17 cellular contexts compared by ENCODE assay signal in genomic region chr10:130962240-130963051, GRCh38.
DNase-seq lines count a peak whose midpoint lies in the region; ATAC-seq and TF ChIP-seq lines count a peak whose summit lies in the region.
"Had no signal": no experiment of that assay in that cellular context is flagged by ENCODE, and none has a peak within 500 bp of the region (broad histone marks: within the 10 kb centered on the region; RNA-seq: fewer than 3 reads in every experiment).

No MANE protein-coding gene starts in this region.

- H2AFZ ChIP-seq in IMR-90 (replicated peaks; ENCODE audit: low read length, poor library complexity), result no peak overlapping the region
- H2AFZ ChIP-seq: GM23248 had no signal

- TF ChIP-seq RAD21 in IMR-90 (IDR thresholded peaks at IDR 0.05; ENCODE audit: low read length), result no peak

- WGBS in IMR-90 (ENCODE audit: extremely low coverage in 2 of 2, insufficient read length in 1 of 2), 2 experiments, result 48% methylated on average over 4 of the region's 19 CpGs; no CpG with 5 or more reads in 1 of the 2 experiments
- 91 to 92% methylated on average over 14 to 19 of the region's 19 CpGs for WGBS in endodermal cell (ENCODE audit: insufficient coverage in 1 of 2, insufficient read length in 1 of 2), 2 experiments
- WGBS in lung, 2 donors, result 83 to 85% methylated on average over 19 of the region's 19 CpGs

- no peaks in the 10 kb centered on the region for H3K27me3 Mint-ChIP-seq in endodermal cell (ENCODE audit: insufficient read depth)
- no peaks in the 10 kb centered on the region for H3K27me3 Mint-ChIP-seq in osteocyte (ENCODE audit: unreplicated experiment)
- H3K27me3 Mint-ChIP-seq: CD4-positive, alpha-beta memory T cell had no signal

- H3K4ac ChIP-seq in IMR-90 (ENCODE audit: low read depth, low read length), result no peak overlapping the region

- H3K4me1 Mint-ChIP-seq in endodermal cell, result no peaks in the 10 kb centered on the region
- H3K4me1 Mint-ChIP-seq in osteocyte (ENCODE audit: unreplicated experiment), result no peaks in the 10 kb centered on the region
- H3K4me1 Mint-ChIP-seq: CD4-positive, alpha-beta memory T cell had no signal

- H3K4me1 ChIP-seq in IMR-90 (ENCODE audit: control insufficient read depth, insufficient read depth, low read length) (no peaks in the 10 kb centered on the region), endodermal cell (ENCODE audit: control insufficient read depth, insufficient read depth, low read length) (no peaks in the 10 kb centered on the region), lung (ENCODE audit: control insufficient read depth in 2 of 2, insufficient read depth in 2 of 2, low read length in 2 of 2) (no peaks in the 10 kb centered on the region)

- no peak overlapping the region for H3K56ac ChIP-seq in IMR-90 (ENCODE audit: extremely low read depth, insufficient read depth, low read length)

- H3K27ac ChIP-seq in IMR-90 (ENCODE audit: insufficient read depth, low read length), result no peak overlapping the region
- no peak overlapping the region for H3K27ac ChIP-seq in endodermal cell (ENCODE audit: low read depth, low read length)
- H3K27ac ChIP-seq in lung (ENCODE audit: low read depth in 1 of 2, low read length in 1 of 2), result no peak overlapping the region
- H3K27ac ChIP-seq: GM23248 had no signal

- CTCF ChIA-PET in IMR-90 (lab: Yijun Ruan, JAX), result no interaction called here

- H2BK120ac ChIP-seq in IMR-90 (ENCODE audit: low read depth, low read length), result no peak overlapping the region

- H2AK5ac ChIP-seq in IMR-90 (ENCODE audit: low read depth, low read length), result no peak overlapping the region

- no peaks in the 10 kb centered on the region for H3K79me1 ChIP-seq in IMR-90 (ENCODE audit: low read depth in 1 of 2, low read length in 2 of 2)

- no peak overlapping the region for H4K5ac ChIP-seq in IMR-90 (ENCODE audit: low read depth, low read length)

- H3K23ac ChIP-seq in IMR-90 (ENCODE audit: low read depth, low read length), result no peak overlapping the region

- intact Hi-C loops in IMR-90 (cut with micrococcal nuclease), result no loop called here

- H3K4me3 ChIP-seq in IMR-90 (ENCODE audit: insufficient read depth, low read depth, low read length) (no peak overlapping the region), endodermal cell (ENCODE audit: low read length) (no peak overlapping the region), lung (no peak overlapping the region), MG63 (no peak overlapping the region)
- H3K4me3 ChIP-seq: GM23248 had no signal

- H3K9me3 Mint-ChIP-seq in endodermal cell, result no peaks in the 10 kb centered on the region
- peaks cover 57% of the 10 kb centered on the region for H3K9me3 Mint-ChIP-seq in osteocyte (ENCODE audit: unreplicated experiment)

- H3K18ac ChIP-seq in IMR-90 (ENCODE audit: low read depth, low read length), result no peak overlapping the region

- no peak for TF ChIP-seq CTCF in IMR-90 (conservative IDR thresholded peaks at IDR 0.05; ENCODE audit: low read depth, low read length)
- no peak for TF ChIP-seq CTCF in endodermal cell (conservative IDR thresholded peaks at IDR 0.05)
- TF ChIP-seq CTCF in lung (IDR thresholded peaks at IDR 0.05; ENCODE audit: control extremely low read depth, extremely low read depth), result no peak
- no peak for TF ChIP-seq CTCF in osteocyte (IDR thresholded peaks at IDR 0.05)

- no peak overlapping the region for H2BK15ac ChIP-seq in IMR-90 (ENCODE audit: low read depth, low read length)

- H4K91ac ChIP-seq in IMR-90 (ENCODE audit: insufficient read depth, low read depth, low read length), result no peak overlapping the region

- in situ Hi-C loops in IMR-90 (cut with MboI; ENCODE audit: low sequenced_read_pairs), result no loop called here

- no peak overlapping the region for H2BK5ac ChIP-seq in IMR-90 (ENCODE audit: low read depth, low read length, poor library complexity, severe bottlenecking)

- ATAC-seq in IMR-90 (ENCODE audit: low read depth), result no peak
- ATAC-seq in lung (ENCODE audit: insufficient read depth, low FRiP score), result no peak

- H4K8ac ChIP-seq in IMR-90 (ENCODE audit: low read depth in 2 of 2, low read length in 2 of 2), result no peak overlapping the region

- no peak for TF ChIP-seq POLR2A in IMR-90 (IDR thresholded peaks at IDR 0.05; ENCODE audit: low read depth, low read length)

- H3K14ac ChIP-seq in IMR-90 (replicated peaks; ENCODE audit: low read depth, low read length), result no peak overlapping the region

- no peaks in the 10 kb centered on the region for H4K20me1 ChIP-seq in IMR-90 (ENCODE audit: insufficient read depth, low read length)

- H3K9me3 ChIP-seq in IMR-90 (ENCODE audit: control insufficient read depth, insufficient read depth, low read length), result peaks cover 40% of the 10 kb centered on the region
- H3K9me3 ChIP-seq in endodermal cell (ENCODE audit: control insufficient read depth, low read length), result no peaks in the 10 kb centered on the region
- peaks cover 0 to 4% of the 10 kb centered on the region in 2 donors for H3K9me3 ChIP-seq in lung (ENCODE audit: control insufficient read depth in 2 of 2, insufficient read depth in 1 of 2, low read length in 1 of 2)
- no peaks in the 10 kb centered on the region for H3K9me3 ChIP-seq in MG63

- H3K36me3 Mint-ChIP-seq in endodermal cell (ENCODE audit: low read depth), result no peaks in the 10 kb centered on the region
- H3K36me3 Mint-ChIP-seq in osteocyte (ENCODE audit: unreplicated experiment), result no peaks in the 10 kb centered on the region
- H3K36me3 Mint-ChIP-seq: CD4-positive, alpha-beta memory T cell had no signal

- BruUV-seq in IMR-90 (replicated peaks; lab: Mats Ljungman, UMichigan), result no TSS peak

- H2BK20ac ChIP-seq in IMR-90 (ENCODE audit: low read depth, low read length), result no peak overlapping the region

- H3K4me2 ChIP-seq in IMR-90 (ENCODE audit: low read depth, low read length), result no peak overlapping the region

- DNase-seq in IMR-90 (no peak), endodermal cell (peak; percentile 8), lung (ENCODE audit: low spot score) (peak; percentile 19), osteocyte (ENCODE audit: extremely low spot score, unreplicated experiment) (peak; percentile 70), MG63 (no peak), dermis blood vessel endothelial cell (no peak), NCI-H524 (lab: John Stamatoyannopoulos, UW) (no peak)
- no peak for DNase-seq in activated CD4-positive, alpha-beta T cell treated with anti-CD3 and anti-CD28 coated beads for 1 hour
- DNase-seq: C1 segment of cervical spinal cord; Calu3; CD4-positive, alpha-beta memory T cell; COR-L47; DMS53; DMS79 treated with DMSO at 0.1 percent for 48 hours; GM23248; H7; HCEC 1CT had no signal

- POLR2A ChIA-PET in IMR-90 (lab: Charles Lee; ENCODE audit: unreplicated experiment), result no interaction called here

- H3K9ac ChIP-seq in IMR-90 (ENCODE audit: low read depth, low read length) (no peak overlapping the region), endodermal cell (ENCODE audit: extremely low read depth, low read length, poor library complexity, severe bottlenecking) (no peak overlapping the region)
- H3K9ac ChIP-seq: GM23248 had no signal

- H3K36me3 ChIP-seq in IMR-90 (ENCODE audit: control insufficient read depth, insufficient read depth, low read length), result no peaks in the 10 kb centered on the region
- H3K36me3 ChIP-seq in endodermal cell (ENCODE audit: control insufficient read depth, insufficient read depth, low read length), result no peaks in the 10 kb centered on the region
- H3K36me3 ChIP-seq in lung (ENCODE audit: control insufficient read depth in 2 of 2, insufficient read depth in 2 of 2, low read length in 2 of 2), result no peaks in the 10 kb centered on the region
- H3K36me3 ChIP-seq in MG63, result no peaks in the 10 kb centered on the region

- dilution Hi-C loops in IMR-90 (cut with HindIII; ENCODE audit: low sequenced_read_pairs, unreplicated experiment), result no loop called here

- H3K9me1 ChIP-seq in IMR-90 (ENCODE audit: insufficient read depth, low read length), result no peaks in the 10 kb centered on the region

- no peak overlapping the region for H3K4me3 Mint-ChIP-seq in endodermal cell
- H3K4me3 Mint-ChIP-seq in osteocyte (ENCODE audit: unreplicated experiment), result no peak overlapping the region
- H3K4me3 Mint-ChIP-seq: CD4-positive, alpha-beta memory T cell had no signal

- peak overlapping the region; percentile 16 for H2AK9ac ChIP-seq in IMR-90 (replicated peaks; ENCODE audit: low read depth, low read length, poor library complexity)

- H3K27me3 ChIP-seq in IMR-90 (ENCODE audit: control insufficient read depth, insufficient read depth, low read length) (no peaks in the 10 kb centered on the region), endodermal cell (ENCODE audit: control insufficient read depth, insufficient read depth, low read length, poor library complexity, severe bottlenecking) (no peaks in the 10 kb centered on the region), lung (ENCODE audit: control insufficient read depth, insufficient read depth) (no peaks in the 10 kb centered on the region), MG63 (no peaks in the 10 kb centered on the region)

- H3K27ac Mint-ChIP-seq in endodermal cell (no peak overlapping the region), osteocyte (ENCODE audit: unreplicated experiment) (no peak overlapping the region)
- H3K27ac Mint-ChIP-seq: CD4-positive, alpha-beta memory T cell had no signal

TF ChIP-seq in IMR-90, 13 proteins besides CTCF, POLR2A, EP300 and RAD21 (continues in another document):
- no peak for TF ChIP-seq SMC3 (IDR thresholded peaks at IDR 0.05; ENCODE audit: low read depth, low read length)
- TF ChIP-seq ELK1 (IDR thresholded peaks at IDR 0.05; ENCODE audit: borderline replicate concordance, low read depth, low read length), result no peak
- TF ChIP-seq BHLHE40 (IDR thresholded peaks at IDR 0.05; ENCODE audit: low read depth, low read length), result no peak
- no peak for TF ChIP-seq MAZ (IDR thresholded peaks at IDR 0.05; ENCODE audit: borderline replicate concordance, low read depth, low read length)
- no peak for TF ChIP-seq CEBPB (IDR thresholded peaks at IDR 0.05; ENCODE audit: low read depth, low read length)
- TF ChIP-seq MXI1 (IDR thresholded peaks at IDR 0.05; ENCODE audit: borderline replicate concordance, low read depth, low read length), result no peak

Comparison
In these comparisons a context has a peak if more than half of its experiments do, and no peak if none do; other contexts are left out.
1. DNase-seq: peak in endodermal cell (single experiment), lung (single experiment) and osteocyte (single experiment); none in IMR-90 (single experiment), MG63 (single experiment), dermis blood vessel endothelial cell (single experiment), activated CD4-positive, alpha-beta T cell treated with anti-CD3 and anti-CD28 coated beads for 1 hour (single experiment) and NCI-H524 (0 of 2).